8 cellular contexts compared by ENCODE assay signal in genomic region chr11:9760180-9760550, GRCh38.
DNase-seq lines count a peak whose midpoint lies in the region; ATAC-seq lines count a peak whose summit lies in the region.

No MANE protein-coding gene starts in this region.

- H3K36me3 ChIP-seq in mesenchymal stem cell (ENCODE audit: control insufficient read depth in 1 of 2, insufficient read depth in 2 of 2, low read depth in 1 of 2, low read length in 2 of 2) (peaks cover 0 to 2% of the 10 kb centered on the region in 2 experiments), aorta (ENCODE audit: control insufficient read depth in 1 of 2, insufficient read depth in 2 of 2, low read length in 1 of 2) (no peaks in the 10 kb centered on the region)

- peak overlapping the region; percentile 81 to 96 for H3K4ac ChIP-seq in mesenchymal stem cell (ENCODE audit: low read depth in 1 of 2, low read length in 2 of 2)

- H2BK5ac ChIP-seq in mesenchymal stem cell (ENCODE audit: low read depth, low read length, poor library complexity, severe bottlenecking), result peak overlapping the region; percentile 96

- peak overlapping the region; percentile 93 for H2BK15ac ChIP-seq in mesenchymal stem cell (ENCODE audit: low read depth, poor library complexity, severe bottlenecking)

- no peak overlapping the region for H3K4me3 ChIP-seq in mesenchymal stem cell (ENCODE audit: insufficient read depth in 1 of 2, low read depth in 1 of 2, low read length in 2 of 2)
- no peak overlapping the region for H3K4me3 ChIP-seq in aorta (ENCODE audit: low read length in 2 of 2)

- intact Hi-C loops in aorta (cut with DNase I), result loop anchor here in 1 of 2 donors (5.0 to 10.0 kb wide), 2 partner anchors 37 to 95 kb away; no protein-coding TSS in a partner anchor

- peaks cover 53% of the 10 kb centered on the region for H3K4me1 ChIP-seq in mesenchymal stem cell (ENCODE audit: control insufficient read depth, insufficient read depth, low read depth, low read length)
- no peaks in the 10 kb centered on the region for H3K4me1 ChIP-seq in aorta (ENCODE audit: control insufficient read depth in 1 of 2, insufficient read depth in 2 of 2, low read length in 2 of 2)

- H3K27me3 ChIP-seq in mesenchymal stem cell (ENCODE audit: control insufficient read depth in 1 of 2, insufficient read depth in 1 of 2, low read length in 2 of 2) (no peaks in the 10 kb centered on the region), aorta (ENCODE audit: control insufficient read depth in 1 of 2, insufficient read depth in 2 of 2, low read length in 1 of 2) (no peaks in the 10 kb centered on the region)

- 48% methylated on average over 3 of the region's 3 CpGs for WGBS in mesenchymal stem cell
- WGBS in aorta, 2 donors, result 4 to 6% methylated on average over 3 of the region's 3 CpGs

- no peak overlapping the region for H3K23ac ChIP-seq in mesenchymal stem cell (ENCODE audit: low read length in 2 of 2)

- H3K18ac ChIP-seq in mesenchymal stem cell (ENCODE audit: low read depth in 1 of 2, low read length in 2 of 2), result peak overlapping the region; percentile 92 to 93

- H3K14ac ChIP-seq in mesenchymal stem cell (ENCODE audit: low read length in 2 of 2), result no peak overlapping the region

- ATAC-seq in aorta (ENCODE audit: low FRiP score), result peak; percentile 67

- peak overlapping the region; percentile 88 for H4K8ac ChIP-seq in mesenchymal stem cell (ENCODE audit: low read length)

- no peak overlapping the region for H2AFZ ChIP-seq in mesenchymal stem cell (ENCODE audit: low read depth, low read length)

- no peak overlapping the region for H3K4me2 ChIP-seq in mesenchymal stem cell (ENCODE audit: low read length, poor library complexity, severe bottlenecking)

- H3K27ac ChIP-seq in cingulate gyrus (ENCODE audit: low read depth, low read length) (peak overlapping the region; percentile 80), mesenchymal stem cell (ENCODE audit: low read length, poor library complexity, severe bottlenecking) (peak overlapping the region; percentile 98), aorta (ENCODE audit: low read depth in 1 of 2, low read length in 2 of 2) (peak overlapping the region; percentile 33 to 70)

- peak overlapping the region; percentile 93 for H2AK5ac ChIP-seq in mesenchymal stem cell (ENCODE audit: low read length, severe bottlenecking)

- H2BK120ac ChIP-seq in mesenchymal stem cell (ENCODE audit: low read depth, low read length), result peak overlapping the region; percentile 87

- H3K9ac ChIP-seq in mesenchymal stem cell (ENCODE audit: low read length), result peak overlapping the region; percentile 96

- peak overlapping the region; percentile 91 for H4K91ac ChIP-seq in mesenchymal stem cell (ENCODE audit: low read length)

- peak; percentile 8 for DNase-seq in stimulated activated CD4-positive, alpha-beta T cell treated with anti-CD3 and anti-CD28 coated beads, Interleukin-4, amount 100 ng/mL, for 1 hour
- DNase-seq in stimulated activated CD4-positive, alpha-beta T cell treated with anti-CD3 and anti-CD28 coated beads, Interleukin-4, amount 100 ng/mL, for 4 hours, result no peak
- DNase-seq in mesenchymal stem cell, result peak; percentile 87
- peak; percentile 94 to 97 for DNase-seq in aorta
- no peak for DNase-seq in NCI-H1930 (lab: John Stamatoyannopoulos, UW)
- no peak for DNase-seq in inferior parietal cortex (ENCODE audit: extremely low spot score)
- no peak for DNase-seq in cortex of kidney (lab: John Stamatoyannopoulos, UW)

- H3K9me3 ChIP-seq in mesenchymal stem cell (ENCODE audit: control insufficient read depth, low read length) (no peaks in the 10 kb centered on the region), aorta (ENCODE audit: control insufficient read depth, low read length) (no peaks in the 10 kb centered on the region)

- peaks cover 5% of the 10 kb centered on the region for H3K79me1 ChIP-seq in mesenchymal stem cell (replicated peaks; ENCODE audit: low read length, poor library complexity, severe bottlenecking)

- peak overlapping the region; percentile 60 to 82 for H2BK12ac ChIP-seq in mesenchymal stem cell (ENCODE audit: low read length in 2 of 2)

Comparison
In these comparisons a context has a peak if more than half of its experiments do, and no peak if none do; other contexts are left out.
1. DNase-seq: peak in stimulated activated CD4-positive, alpha-beta T cell treated with anti-CD3 and anti-CD28 coated beads, Interleukin-4, amount 100 ng/mL, for 1 hour (single experiment), mesenchymal stem cell (single experiment) and aorta (2 of 2); none in stimulated activated CD4-positive, alpha-beta T cell treated with anti-CD3 and anti-CD28 coated beads, Interleukin-4, amount 100 ng/mL, for 4 hours (0 of 2), NCI-H1930 (0 of 2), inferior parietal cortex (single experiment) and cortex of kidney (single experiment).
2. Peak in every context shown above with its lines, with median percentiles within 50 percentile points of each other: H3K27ac ChIP-seq.